Comparison of ENCODE assay signal across 22 cellular contexts in genomic region chr1:101044259-101044658, GRCh38.
"Had no signal": no experiment of that assay in that cellular context is flagged by ENCODE, and none has a peak within 500 bp of the region (broad histone marks: within the 10 kb centered on the region; RNA-seq: fewer than 3 reads in every experiment).

No MANE protein-coding gene starts in this region.

- H3K27me3 Mint-ChIP-seq: dendritic cell treated with granulocyte-macrophage colony-stimulating factor and Interleukin-4, amounts not matched to agents 40 ng/mL and 50 ng/mL, for 4 days; effector memory CD8-positive, alpha-beta T cell; memory B cell; naive B cell; stimulated activated memory B cell treated with anti-CD40 and anti-IgM and Interleukin-4, amounts not matched to agents 10 μg/mL and 1 μg/mL and 100 μg/mL, for 72 hours; stimulated activated naive CD8-positive, alpha-beta T cell treated with anti-CD3 and anti-CD28 coated beads, Interleukin-15, amount 100 ng/mL, for 72 hours had no signal

- H3K27ac ChIP-seq: epithelial cell of prostate, esophagus squamous epithelium, left ventricle myocardium inferior, lower lobe of right lung, psoas muscle, right lobe of liver, thoracic aorta, transverse colon had no signal

- H3K27ac Mint-ChIP-seq: dendritic cell treated with granulocyte-macrophage colony-stimulating factor and Interleukin-4, amounts not matched to agents 40 ng/mL and 50 ng/mL, for 4 days; effector memory CD8-positive, alpha-beta T cell; memory B cell; nephron; stimulated activated memory B cell treated with anti-CD40 and anti-IgM and Interleukin-4, amounts not matched to agents 10 μg/mL and 1 μg/mL and 100 μg/mL, for 72 hours; stimulated activated naive CD8-positive, alpha-beta T cell treated with anti-CD3 and anti-CD28 coated beads, Interleukin-15, amount 100 ng/mL, for 72 hours had no signal

- H3K4me1 Mint-ChIP-seq: immature natural killer cell, nephron had no signal

- H3K9me3 Mint-ChIP-seq: effector memory CD8-positive, alpha-beta T cell had no signal

- H3K27me3 ChIP-seq: esophagus squamous epithelium, gastroesophageal sphincter, right lobe of liver, transverse colon had no signal

- H3K9me3 ChIP-seq: right lobe of liver, thoracic aorta had no signal

- H3K4me3 ChIP-seq: esophagus squamous epithelium, gastroesophageal sphincter, left ventricle myocardium inferior, lower lobe of right lung, psoas muscle, right lobe of liver, thoracic aorta, transverse colon had no signal

- H3K4me1 ChIP-seq: esophagus squamous epithelium, lower lobe of right lung, psoas muscle, right lobe of liver, transverse colon had no signal

- DNase-seq: effector memory CD8-positive, alpha-beta T cell; esophagus squamous epithelium; glutamatergic neuron; left ventricle myocardium inferior; lower lobe of right lung; midbrain; naive B cell; psoas muscle; retina; right lobe of liver; stimulated activated CD4-positive, alpha-beta T cell treated with anti-CD3 and anti-CD28 coated beads, Interleukin-1b, Interleukin-23, amount 100 ng/mL, for 48 hours; stimulated activated CD4-positive, alpha-beta T cell treated with anti-CD3 and anti-CD28 coated beads, Interleukin-4, amount 100 ng/mL, for 24 hours; stimulated activated naive CD8-positive, alpha-beta T cell treated with anti-CD3 and anti-CD28 coated beads, Interleukin-15, amount 100 ng/mL, for 72 hours; transverse colon had no signal

- H3K36me3 ChIP-seq: lower lobe of right lung, right lobe of liver, thoracic aorta had no signal

- H3K4me3 Mint-ChIP-seq: dendritic cell treated with granulocyte-macrophage colony-stimulating factor and Interleukin-4, amounts not matched to agents 40 ng/mL and 50 ng/mL, for 4 days; effector memory CD8-positive, alpha-beta T cell; immature natural killer cell; memory B cell; nephron; stimulated activated memory B cell treated with anti-CD40 and anti-IgM and Interleukin-4, amounts not matched to agents 10 μg/mL and 1 μg/mL and 100 μg/mL, for 72 hours; stimulated activated naive CD8-positive, alpha-beta T cell treated with anti-CD3 and anti-CD28 coated beads, Interleukin-15, amount 100 ng/mL, for 72 hours had no signal

- ATAC-seq: effector memory CD8-positive, alpha-beta T cell; gastroesophageal sphincter; lower lobe of right lung; psoas muscle; stimulated activated memory B cell treated with anti-CD40 and anti-IgM and Interleukin-4, amounts not matched to agents 10 μg/mL and 1 μg/mL and 100 μg/mL, for 72 hours; stimulated activated naive CD8-positive, alpha-beta T cell treated with anti-CD3 and anti-CD28 coated beads, Interleukin-15, amount 100 ng/mL, for 72 hours had no signal
